ENCODE assay signal across 9 cellular contexts in the genomic region with DNA sequence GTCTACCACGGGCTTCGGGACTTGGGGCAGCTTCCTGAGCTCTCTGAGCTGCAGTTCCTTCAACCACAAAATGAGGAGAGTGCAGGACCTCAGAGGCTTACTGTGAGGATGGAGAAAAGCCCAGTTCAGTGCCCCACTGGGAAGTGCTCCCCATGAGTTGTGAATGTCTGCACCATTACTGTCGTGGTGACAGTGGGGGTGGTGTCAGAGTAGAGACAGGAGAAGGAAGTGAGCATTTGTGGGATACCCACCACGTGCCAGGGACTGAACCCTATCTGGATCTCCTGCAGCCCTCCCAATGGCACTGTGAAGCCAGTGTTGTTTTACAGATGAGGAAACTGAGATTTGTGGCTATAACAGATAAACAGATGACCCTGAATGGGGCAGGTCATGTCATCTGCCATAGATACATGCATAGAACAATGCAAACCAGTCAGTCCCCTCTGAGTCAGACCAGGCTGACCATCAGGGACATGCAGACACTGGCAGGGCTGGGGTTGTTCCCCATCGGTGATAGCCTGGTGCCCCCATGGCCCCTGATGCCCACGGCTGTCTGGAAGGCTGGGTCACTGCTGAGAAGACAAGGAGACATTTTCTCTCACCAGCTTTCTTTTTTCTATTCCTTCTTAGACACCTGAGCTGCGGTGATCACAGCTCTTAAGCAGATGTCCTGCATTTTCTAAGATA.
DNase-seq lines count a peak whose midpoint lies in the region; ATAC-seq, FAIRE-seq and TF ChIP-seq lines count a peak whose summit lies in the region.
"Had no signal": no experiment of that assay in that cellular context is flagged by ENCODE, and none has a peak within 500 bp of the region (broad histone marks: within the 10 kb centered on the region; RNA-seq: fewer than 3 reads in every experiment).

No MANE protein-coding gene starts in this region.

- peak overlapping the region; percentile 92 for H3K4me2 ChIP-seq in Loucy (ENCODE audit: low read depth, low read length, poor library complexity, severe bottlenecking)

- TF ChIP-seq POLR2A in GM12892 (IDR thresholded peaks at IDR 0.05; ENCODE audit: low read depth, low read length): no peak
- no peak for TF ChIP-seq POLR2A in prostate gland (IDR thresholded peaks at IDR 0.05)

- H3K36me3 ChIP-seq in Loucy (ENCODE audit: insufficient read depth, low read length) (peaks cover 3% of the 10 kb centered on the region; the same call in 1 of the 2 replicates), prostate gland (no peaks in the 10 kb centered on the region)

- no peaks in the 10 kb centered on the region for H3F3A ChIP-seq in Loucy (ENCODE audit: low read depth)

- WGBS in prostate gland: 54% methylated on average over 7 of the region's 7 CpGs

- no peaks in the 10 kb centered on the region for H3K9me2 ChIP-seq in Loucy (replicated peaks; ENCODE audit: low read depth, low read length)

- intact Hi-C loops in prostate gland (cut with DNase I): no loop called here

- H4K20me1 ChIP-seq in Loucy (ENCODE audit: insufficient read depth, low read length, poor library complexity, severe bottlenecking): no peaks in the 10 kb centered on the region

- no peak overlapping the region for H3K27ac ChIP-seq in prostate gland

- no peaks in the 10 kb centered on the region; the same call in 1 of the 2 replicates for H3K79me2 ChIP-seq in Loucy (ENCODE audit: insufficient read depth, low read length)

- ATAC-seq in HG03039 (IDR thresholded peaks at IDR 0.05; ENCODE audit: unreplicated experiment): no peak

- no peaks in the 10 kb centered on the region for H3K27me3 ChIP-seq in Loucy (ENCODE audit: insufficient read depth, low read length, poor library complexity, severe bottlenecking)
- no peaks in the 10 kb centered on the region for H3K27me3 ChIP-seq in prostate gland (replicated peaks; ENCODE audit: insufficient read depth)

- H2AFZ ChIP-seq in Loucy (ENCODE audit: low read length): peak overlapping the region; percentile 74

- H3K4me3 ChIP-seq in Loucy (ENCODE audit: low read length, poor library complexity, severe bottlenecking) (peak overlapping the region; percentile 81), prostate gland (peak overlapping the region; percentile 48 to 57)

- peak; percentile 70 for FAIRE-seq in GM12892 (lab: Jason Lieb, UNC)
- FAIRE-seq: islet of Langerhans had no signal

- H3K9me3 ChIP-seq in Loucy (ENCODE audit: insufficient read depth, low read depth, low read length) (no peaks in the 10 kb centered on the region), prostate gland (no peaks in the 10 kb centered on the region)

- peak overlapping the region; percentile 82 for H3K9ac ChIP-seq in Loucy (ENCODE audit: low read depth, low read length, poor library complexity, severe bottlenecking)

- peaks cover 6% of the 10 kb centered on the region for H3K4me1 ChIP-seq in Loucy (ENCODE audit: insufficient read depth, low read length, poor library complexity, severe bottlenecking)
- H3K4me1 ChIP-seq in prostate gland (replicated peaks): no peaks in the 10 kb centered on the region

- DNase-seq in GM12892 (ENCODE audit: insufficient read length): no peak
- DNase-seq in ecto neural progenitor cell (ENCODE audit: low spot score): peak; percentile 42
- DNase-seq in prostate gland (ENCODE audit: low spot score): no peak
- no peak for DNase-seq in iPS-NIHi11 (ENCODE audit: low spot score)
- DNase-seq in NCI-H2196 (lab: John Stamatoyannopoulos, UW; ENCODE audit: unreplicated experiment): no peak
- no peak for DNase-seq in AG20443 (ENCODE audit: low spot score)

- TF ChIP-seq CTCF in Loucy (conservative IDR thresholded peaks at IDR 0.05; ENCODE audit: low read length): no peak
- no peak for TF ChIP-seq CTCF in prostate gland (IDR thresholded peaks at IDR 0.05)
